16 cellular contexts compared by ENCODE assay signal in genomic region chr11:44570411-44571155, GRCh38. TPM values are rescaled to one million over a fixed set of nuclear protein-coding genes. Genes with fewer than 3 reads are reported as not detected.
DNase-seq lines count a peak whose midpoint lies in the region; ATAC-seq and TF ChIP-seq lines count a peak whose summit lies in the region.
"Had no signal": no experiment of that assay in that cellular context is flagged by ENCODE, and none has a peak within 500 bp of the region (broad histone marks: within the 10 kb centered on the region; RNA-seq: fewer than 3 reads in every experiment).

No MANE protein-coding gene starts in this region.

- no peaks in the 10 kb centered on the region for H3K36me3 Mint-ChIP-seq in CD4-positive, alpha-beta T cell (ENCODE audit: low read depth)
- H3K36me3 Mint-ChIP-seq in HFFc6 (ENCODE audit: low read depth): no peaks in the 10 kb centered on the region
- H3K36me3 Mint-ChIP-seq in activated naive CD8-positive, alpha-beta T cell treated with anti-CD3 and anti-CD28 coated beads, Interleukin-2, amount 10 ng/mL, durations not matched to agents 7 days and 5 days: peaks cover 18% of the 10 kb centered on the region
- no peaks in the 10 kb centered on the region for H3K36me3 Mint-ChIP-seq in natural killer cell treated with Interleukin-12 subunit alpha and Interleukin-12 subunit beta and Interleukin-15 and Interleukin-18, amount 100 ng/mL, for 72 hours

- H3K4me3 Mint-ChIP-seq in CD4-positive, alpha-beta T cell: peak overlapping the region; percentile 40
- no peak overlapping the region for H3K4me3 Mint-ChIP-seq in HFFc6
- peak overlapping the region; percentile 33 for H3K4me3 Mint-ChIP-seq in activated naive CD8-positive, alpha-beta T cell treated with anti-CD3 and anti-CD28 coated beads, Interleukin-2, amount 10 ng/mL, durations not matched to agents 7 days and 5 days
- peak overlapping the region; percentile 79 for H3K4me3 Mint-ChIP-seq in natural killer cell treated with Interleukin-12 subunit alpha and Interleukin-12 subunit beta and Interleukin-15 and Interleukin-18, amount 100 ng/mL, for 72 hours

- intact Hi-C loops in CD4-positive, alpha-beta T cell (cut with DNase I, micrococcal nuclease): no loop called here
- intact Hi-C loops in sciatic nerve (cut with DNase I): no loop called here

- H3K27ac ChIP-seq in CD4-positive, alpha-beta T cell (ENCODE audit: low read depth, low read length): no peak overlapping the region
- H3K27ac ChIP-seq: WERI-Rb-1 had no signal

- peak overlapping the region; percentile 85 for H3K27ac Mint-ChIP-seq in CD4-positive, alpha-beta T cell
- peak overlapping the region; percentile 39; the same call in 1 of the 2 replicates for H3K27ac Mint-ChIP-seq in HFFc6
- peak overlapping the region; percentile 37 for H3K27ac Mint-ChIP-seq in activated naive CD8-positive, alpha-beta T cell treated with anti-CD3 and anti-CD28 coated beads, Interleukin-2, amount 10 ng/mL, durations not matched to agents 7 days and 5 days
- peak overlapping the region; percentile 76 to 89 for H3K27ac Mint-ChIP-seq in natural killer cell treated with Interleukin-12 subunit alpha and Interleukin-12 subunit beta and Interleukin-15 and Interleukin-18, amount 100 ng/mL, for 72 hours

- peaks cover 99% of the 10 kb centered on the region for H3K4me1 Mint-ChIP-seq in CD4-positive, alpha-beta T cell (ENCODE audit: low read depth)
- H3K4me1 Mint-ChIP-seq in HFFc6 (ENCODE audit: low read depth): peaks cover 71% of the 10 kb centered on the region
- peaks cover 77% of the 10 kb centered on the region for H3K4me1 Mint-ChIP-seq in activated naive CD8-positive, alpha-beta T cell treated with anti-CD3 and anti-CD28 coated beads, Interleukin-2, amount 10 ng/mL, durations not matched to agents 7 days and 5 days
- H3K4me1 Mint-ChIP-seq in natural killer cell treated with Interleukin-12 subunit alpha and Interleukin-12 subunit beta and Interleukin-15 and Interleukin-18, amount 100 ng/mL, for 72 hours (ENCODE audit: low read depth in 2 of 2): peaks cover 70 to 85% of the 10 kb centered on the region in 2 donors

- no peaks in the 10 kb centered on the region for H3K9me3 Mint-ChIP-seq in CD4-positive, alpha-beta T cell
- H3K9me3 Mint-ChIP-seq in HFFc6: no peaks in the 10 kb centered on the region
- H3K9me3 Mint-ChIP-seq in activated naive CD8-positive, alpha-beta T cell treated with anti-CD3 and anti-CD28 coated beads, Interleukin-2, amount 10 ng/mL, durations not matched to agents 7 days and 5 days: no peaks in the 10 kb centered on the region
- H3K9me3 Mint-ChIP-seq in natural killer cell treated with Interleukin-12 subunit alpha and Interleukin-12 subunit beta and Interleukin-15 and Interleukin-18, amount 100 ng/mL, for 72 hours: no peaks in the 10 kb centered on the region

- no peak for ATAC-seq in CD4-positive, alpha-beta T cell (ENCODE audit: poor library complexity)
- no peak for ATAC-seq in activated naive CD8-positive, alpha-beta T cell treated with anti-CD3 and anti-CD28 coated beads, Interleukin-2, amount 10 ng/mL, durations not matched to agents 7 days and 5 days (ENCODE audit: low read depth)
- no peak for ATAC-seq in natural killer cell treated with Interleukin-12 subunit alpha and Interleukin-12 subunit beta and Interleukin-15 and Interleukin-18, amount 100 ng/mL, for 72 hours
- ATAC-seq in sciatic nerve (no peak), HG02938 (IDR thresholded peaks at IDR 0.05; ENCODE audit: unreplicated experiment) (no peak)
- ATAC-seq: left colon, Panc1 had no signal

- POLR2A ChIA-PET in CD4-positive, alpha-beta T cell (lab: Charles Lee): interaction anchor here (0.8 to 7.0 kb wide), 3 partner anchors 12 to 40 kb away, joined by 3 to 54 read pairs (median 39); no protein-coding TSS in a partner anchor
- POLR2A ChIA-PET in activated naive CD8-positive, alpha-beta T cell treated with anti-CD3 and anti-CD28 coated beads, Interleukin-2, amount 10 ng/mL, durations not matched to agents 7 days and 5 days (lab: Charles Lee): interaction anchor here (0.8 to 4.0 kb wide), 4 partner anchors 9 to 41 kb away, joined by 3 to 29 read pairs (median 4); no protein-coding TSS in a partner anchor

- no peaks in the 10 kb centered on the region for H3K27me3 Mint-ChIP-seq in CD4-positive, alpha-beta T cell
- no peaks in the 10 kb centered on the region; the same call in 1 of the 2 replicates for H3K27me3 Mint-ChIP-seq in HFFc6 (ENCODE audit: insufficient read depth)
- H3K27me3 Mint-ChIP-seq in activated naive CD8-positive, alpha-beta T cell treated with anti-CD3 and anti-CD28 coated beads, Interleukin-2, amount 10 ng/mL, durations not matched to agents 7 days and 5 days: no peaks in the 10 kb centered on the region
- H3K27me3 Mint-ChIP-seq in natural killer cell treated with Interleukin-12 subunit alpha and Interleukin-12 subunit beta and Interleukin-15 and Interleukin-18, amount 100 ng/mL, for 72 hours: no peaks in the 10 kb centered on the region

- no peaks in the 10 kb centered on the region for H3K27me3 ChIP-seq in CD4-positive, alpha-beta T cell (ENCODE audit: control insufficient read depth, insufficient read depth, low read length)

- DNase-seq in CD4-positive, alpha-beta T cell: no peak
- DNase-seq in HFFc6 (no peak), hippocampal formation (lab: John Stamatoyannopoulos, UW) (no peak), sciatic nerve (ENCODE audit: low spot score) (no peak), 8988T (no peak)
- DNase-seq in activated naive CD8-positive, alpha-beta T cell treated with anti-CD3 and anti-CD28 coated beads, Interleukin-2, amount 10 ng/mL, durations not matched to agents 7 days and 5 days: no peak
- no peak for DNase-seq in natural killer cell treated with Interleukin-12 subunit alpha and Interleukin-12 subunit beta and Interleukin-15 and Interleukin-18, amount 100 ng/mL, for 72 hours (ENCODE audit: low spot score)
- DNase-seq: DMS153; HCEC 1CT; left colon; occipital lobe; stimulated activated CD4-positive, alpha-beta T cell treated with anti-CD3 and anti-CD28 coated beads, Interleukin-1b, Interleukin-23, amount 100 ng/mL, for 48 hours; stimulated activated naive CD4-positive, alpha-beta T cell; WERI-Rb-1 had no signal

- no peak for TF ChIP-seq CTCF in CD4-positive, alpha-beta T cell (IDR thresholded peaks at IDR 0.05)
- TF ChIP-seq CTCF in HFFc6 (IDR thresholded peaks at IDR 0.05): no peak

- CTCF ChIA-PET in CD4-positive, alpha-beta T cell (lab: Charles Lee): interaction anchor here (1.0 to 2.7 kb wide), 3 partner anchors 14 to 46 kb away, joined by 3 to 7 read pairs (median 4); no protein-coding TSS in a partner anchor

- H3K9me3 ChIP-seq in CD4-positive, alpha-beta T cell (ENCODE audit: control insufficient read depth, low read length): no peaks in the 10 kb centered on the region

RNA-seq across cellular contexts. Expression of gene CD82, which starts 5.1 kb away (rescaled TPM):
- 10 to 100 TPM; 33.8 to 37.3 TPM for total RNA-seq in CD4-positive, alpha-beta T cell
- 10 to 100 TPM; 17.3 to 31.7 (median 20.7) TPM for total RNA-seq in HFFc6 (2021; fragmentation: NEBNext Ultra II Directional; extraction: Animal tissue kit (Norgen Biotek cat#: 25700))
- total RNA-seq in activated naive CD8-positive, alpha-beta T cell treated with anti-CD3 and anti-CD28 coated beads, Interleukin-2, amount 10 ng/mL, durations not matched to agents 7 days and 5 days: 10 to 100 TPM; 71.9 to 80.2 TPM
- total RNA-seq in natural killer cell treated with Interleukin-12 subunit alpha and Interleukin-12 subunit beta and Interleukin-15 and Interleukin-18, amount 100 ng/mL, for 72 hours: 100 to 1,000 TPM in 1 of 2 donors, 10 to 100 TPM in 1; 39.3 to 158 TPM
- total RNA-seq in sciatic nerve: 127 TPM
